19 cellular contexts compared by ENCODE assay signal in the genomic region with DNA sequence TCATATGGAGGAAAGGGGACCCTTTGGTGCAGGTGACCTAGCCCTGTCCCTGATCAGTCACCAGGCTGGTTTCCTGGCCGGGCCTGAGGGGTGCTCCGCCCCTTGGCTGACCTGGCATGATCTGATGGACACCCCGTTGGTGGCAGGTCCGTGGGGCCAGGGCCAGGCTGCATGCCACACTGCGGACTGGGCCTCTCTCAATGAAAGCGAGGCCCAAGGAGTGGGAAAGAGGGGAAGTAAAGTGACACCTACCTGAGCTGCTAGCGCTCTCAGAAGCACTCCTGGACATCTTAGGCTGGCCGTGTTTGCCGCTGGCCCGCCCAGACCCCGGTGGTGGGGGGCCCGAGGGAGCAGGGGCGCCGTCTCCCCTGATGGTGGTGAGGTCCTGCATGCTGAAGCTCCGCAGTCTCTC. TPM values are rescaled to one million over a fixed set of nuclear protein-coding genes. Genes with fewer than 3 reads are reported as not detected.
DNase-seq lines count a peak whose midpoint lies in the region; FAIRE-seq and TF ChIP-seq lines count a peak whose summit lies in the region.
"Had no signal": no experiment of that assay in that cellular context is flagged by ENCODE, and none has a peak within 500 bp of the region (broad histone marks: within the 10 kb centered on the region; RNA-seq: fewer than 3 reads in every experiment).

No MANE protein-coding gene starts in this region.

- no peak for TF ChIP-seq POLR2A in esophagus muscularis mucosa (IDR thresholded peaks at IDR 0.05; ENCODE audit: low read depth)
- no peak for TF ChIP-seq POLR2A in lower leg skin (IDR thresholded peaks at IDR 0.05)
- no peak for TF ChIP-seq POLR2A in GM12892 (IDR thresholded peaks at IDR 0.05; ENCODE audit: low read depth, low read length)

- no peak for TF ChIP-seq EP300 in esophagus muscularis mucosa (IDR thresholded peaks at IDR 0.05)

- H3K27ac ChIP-seq in ascending aorta (peak overlapping the region; percentile 53 to 76), esophagus muscularis mucosa (replicated peaks in 1 of 4) (peak overlapping the region in 3 of 4 donors; percentile 40 to 77 (median 77))
- H3K27ac ChIP-seq: HL-60 had no signal

- H3K36me3 ChIP-seq in ascending aorta (peaks cover 0 to 4% of the 10 kb centered on the region in 2 donors), esophagus muscularis mucosa (peaks cover 0 to 19% (median 3%) of the 10 kb centered on the region in 4 donors)
- H3K36me3 ChIP-seq: BE2C, HAP-1 had no signal

- H3K9me3 ChIP-seq in ascending aorta: no peaks in the 10 kb centered on the region
- H3K9me3 ChIP-seq in esophagus muscularis mucosa: no peaks in the 10 kb centered on the region
- H3K9me3 ChIP-seq: BE2C, HAP-1 had no signal

- DNase-seq in ascending aorta (ENCODE audit: low spot score in 2 of 2) (no peak), esophagus muscularis mucosa (ENCODE audit: extremely low spot score) (no peak), mesenteric fat pad (ENCODE audit: low spot score) (peak; percentile 78), lower leg skin (ENCODE audit: low spot score in 2 of 2) (no peak), GM12892 (ENCODE audit: insufficient read length) (no peak)
- no peak for DNase-seq in stimulated activated CD4-positive, alpha-beta T cell treated with anti-CD3 and anti-CD28 coated beads, Interleukin-4, amount 100 ng/mL, for 4 hours
- DNase-seq: ACHN; BE2C; C1 segment of cervical spinal cord; CD4-positive, CD25-positive, alpha-beta regulatory T cell; CD8-positive, alpha-beta memory T cell; COR-L47; KG1 had no signal

- 83% methylated on average over 5 of the region's 15 CpGs for WGBS in esophagus muscularis mucosa
- WGBS in lower leg skin, 2 donors: 95% methylated on average over 12 to 13 of the region's 15 CpGs

- peaks cover 0 to 7% of the 10 kb centered on the region in 2 donors for H3K4me1 ChIP-seq in ascending aorta
- peaks cover 16 to 53% (median 38%) of the 10 kb centered on the region in 4 donors for H3K4me1 ChIP-seq in esophagus muscularis mucosa
- H3K4me1 ChIP-seq: BE2C, HAP-1 had no signal

- H3K4me3 ChIP-seq in ascending aorta: no peak overlapping the region
- H3K4me3 ChIP-seq in esophagus muscularis mucosa: no peak overlapping the region
- H3K4me3 ChIP-seq in lower leg skin (ENCODE audit: low read depth, poor library complexity, severe bottlenecking): no peak overlapping the region
- H3K4me3 ChIP-seq: HAP-1 had no signal

- FAIRE-seq in GM12892 (lab: Jason Lieb, UNC): no peak
- FAIRE-seq: A204.1, G401.6, GM12891, GM18507 had no signal

- intact Hi-C loops in ascending aorta (cut with DNase I): no loop called here
- intact Hi-C loops in esophagus muscularis mucosa (cut with DNase I): no loop called here
- intact Hi-C loops in lower leg skin (cut with DNase I; ENCODE audit: low total_unique reads): no loop called here

- no peak for TF ChIP-seq CTCF in ascending aorta (IDR thresholded peaks at IDR 0.05)
- TF ChIP-seq CTCF in esophagus muscularis mucosa (IDR thresholded peaks at IDR 0.05): no peak
- TF ChIP-seq CTCF in lower leg skin (IDR thresholded peaks at IDR 0.05): no peak

- H3K27me3 ChIP-seq in ascending aorta (no peaks in the 10 kb centered on the region), esophagus muscularis mucosa (no peaks in the 10 kb centered on the region)
- H3K27me3 ChIP-seq: BE2C had no signal

RNA-seq across cellular contexts. Expression of gene MRPL35, which starts 33.1 kb away (rescaled TPM):
- total RNA-seq in ascending aorta (4.7 TPM), esophagus muscularis mucosa (10 to 100 TPM; 28.0 to 37.8 (median 32.4) TPM), mesenteric fat pad (30.9 TPM), lower leg skin (10 to 100 TPM in 3 of 4 donors, 1 to 10 TPM in 1; 8.1 to 36.3 (median 23.8) TPM)
- polyA plus RNA-seq in GM12892 (2012; ENCODE audit: missing spikeins): 86.3 TPM

RNA-seq across cellular contexts. Expression of gene IMMT, which starts 37.1 kb away (rescaled TPM):
- total RNA-seq in ascending aorta: 97.1 TPM
- total RNA-seq in esophagus muscularis mucosa: 10 to 100 TPM; 53.5 to 68.1 (median 66.6) TPM
- total RNA-seq in mesenteric fat pad: 85.2 TPM
- total RNA-seq in lower leg skin: 10 to 100 TPM; 45.8 to 56.4 (median 48.8) TPM
- 88.2 TPM for polyA plus RNA-seq in GM12892 (2012; ENCODE audit: missing spikeins)
